12 cellular contexts compared by ENCODE assay signal in the genomic region with DNA sequence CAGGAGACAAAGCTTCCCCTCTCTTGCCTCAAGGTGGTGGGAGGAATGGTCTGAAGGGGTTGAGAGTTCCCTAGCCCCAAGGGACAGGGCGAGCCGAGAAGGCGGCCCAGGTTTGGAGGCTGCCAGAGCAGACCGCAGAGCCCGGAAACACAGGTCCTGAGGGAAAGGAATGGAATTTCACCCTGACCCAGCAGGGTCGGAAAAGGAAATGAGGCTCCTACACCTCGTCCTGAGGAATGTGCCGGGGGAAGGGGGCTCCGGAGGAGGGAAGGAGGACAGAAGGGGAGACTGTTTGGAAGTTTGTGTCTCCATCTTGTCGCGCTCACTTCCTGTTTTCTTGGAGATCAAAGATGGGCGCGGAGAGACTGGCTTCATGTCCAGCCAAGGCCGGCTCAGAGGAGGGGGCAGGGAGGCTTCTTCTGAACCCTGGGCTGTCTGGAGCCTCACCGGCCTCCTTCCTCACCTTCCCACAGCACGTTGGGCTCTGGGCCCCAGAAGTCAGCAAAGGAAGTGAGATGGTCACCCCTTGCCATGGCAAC. TPM values are rescaled to one million over a fixed set of nuclear protein-coding genes. Genes with fewer than 3 reads are reported as not detected.
DNase-seq lines count a peak whose midpoint lies in the region; ATAC-seq and TF ChIP-seq lines count a peak whose summit lies in the region.
"Had no signal": no experiment of that assay in that cellular context is flagged by ENCODE, and none has a peak within 500 bp of the region (broad histone marks: within the 10 kb centered on the region; RNA-seq: fewer than 3 reads in every experiment).

No MANE protein-coding gene starts in this region.

- DNase-seq in HT1080 (ENCODE audit: low read depth) (peak; percentile 68), endothelial cell (ENCODE audit: low spot score) (peak; percentile 64), left lung (no peak), spleen (no peak), NCI-H2081 (lab: John Stamatoyannopoulos, UW) (no peak), HuH-7.5 (ENCODE audit: low spot score) (no peak)
- DNase-seq: anterior cingulate cortex, glutamatergic neuron, nucleus accumbens had no signal

- WGBS in spleen, 5 donors, result 54 to 69% (median 68%) methylated on average over 16 of the region's 16 CpGs

- H3K9me3 Mint-ChIP-seq in endothelial cell (ENCODE audit: unreplicated experiment), result peaks cover 8% of the 10 kb centered on the region

- ATAC-seq in left lung (peak; percentile 18), GM21825 (IDR thresholded peaks at IDR 0.05; ENCODE audit: unreplicated experiment) (no peak), GM18909 (IDR thresholded peaks at IDR 0.05; ENCODE audit: poor library complexity, unreplicated experiment) (no peak)

- no peak for TF ChIP-seq POLR2A in spleen (IDR thresholded peaks at IDR 0.05)

- peaks cover 13% of the 10 kb centered on the region for H3K27me3 Mint-ChIP-seq in endothelial cell (ENCODE audit: unreplicated experiment)

- H3K36me3 ChIP-seq in left lung, result peaks cover 0 to 50% of the 10 kb centered on the region in 2 donors
- peaks cover 0 to 59% (median 11%) of the 10 kb centered on the region in 6 donors for H3K36me3 ChIP-seq in spleen

- peaks cover 65% of the 10 kb centered on the region for H3K4me1 Mint-ChIP-seq in endothelial cell (ENCODE audit: unreplicated experiment)

- H3K4me3 ChIP-seq in left lung (no peak overlapping the region), spleen (no peak overlapping the region)

- TF ChIP-seq CTCF in endothelial cell (IDR thresholded peaks at IDR 0.05; ENCODE audit: unreplicated experiment) (no peak), left lung (IDR thresholded peaks at IDR 0.05) (no peak), spleen (IDR thresholded peaks at IDR 0.05 in 8 of 11, conservative IDR thresholded peaks at IDR 0.05 in 3 of 11) (no peak)

- peak overlapping the region; percentile 64 to 76 for H3K27ac ChIP-seq in left lung
- peak overlapping the region; percentile 52 to 91 (median 74) for H3K27ac ChIP-seq in spleen

- H3K36me3 Mint-ChIP-seq in endothelial cell (ENCODE audit: low read depth, unreplicated experiment), result peaks cover 36% of the 10 kb centered on the region

- H3K27ac Mint-ChIP-seq in endothelial cell (ENCODE audit: unreplicated experiment), result peak overlapping the region; percentile 95

- peak overlapping the region; percentile 65 for H3K4me3 Mint-ChIP-seq in endothelial cell (ENCODE audit: unreplicated experiment)
- H3K4me3 Mint-ChIP-seq: CD14-positive monocyte had no signal

- H3K27me3 ChIP-seq in left lung, result no peaks in the 10 kb centered on the region
- no peaks in the 10 kb centered on the region for H3K27me3 ChIP-seq in spleen (replicated peaks in 1 of 7)

- H3K4me1 ChIP-seq in left lung, result peaks cover 8 to 77% of the 10 kb centered on the region in 2 donors
- peaks cover 22 to 98% (median 73%) of the 10 kb centered on the region in 6 donors for H3K4me1 ChIP-seq in spleen

- H3K9me3 ChIP-seq in left lung (peaks cover 0 to 13% of the 10 kb centered on the region in 2 donors), spleen (peaks cover 0 to 17% (median 16%) of the 10 kb centered on the region in 8 donors)

- intact Hi-C loops in left lung (cut with DNase I), result no loop called here
- intact Hi-C loops in spleen (cut with DNase I; ENCODE audit: low total_unique reads), result no loop called here

RNA-seq across cellular contexts. Expression of a gene that starts 9.6 kb away (rescaled TPM):
- total RNA-seq in HT1080 (2014; rRNA removed; shearing (Covaris generic)), result 23.0 and 34.1 TPM in 2 replicates
- 80.1 and 81.4 TPM in 2 replicates for polyA plus RNA-seq in HT1080 (2015; cell fraction: cytosol; rRNA removed)
- polyA plus RNA-seq in HT1080 (2015; cell fraction: nucleus; rRNA removed), result 126 and 148 TPM in 2 replicates
- total RNA-seq in endothelial cell (ENCODE audit: unreplicated experiment) (113 TPM), left lung (100 to 1,000 TPM; 173 to 354 TPM), spleen (100 to 1,000 TPM; 150 to 334 (median 247) TPM)
- polyA plus RNA-seq in spleen, result 10 to 100 TPM; 29.2 to 63.1 (median 47.8) TPM

RNA-seq across cellular contexts. Expression of a gene that starts 32.6 kb away (rescaled TPM):
- 47.0 and 59.7 TPM in 2 replicates for total RNA-seq in HT1080 (2014; rRNA removed; shearing (Covaris generic))
- 21.0 and 37.1 TPM in 2 replicates for polyA plus RNA-seq in HT1080 (2015; cell fraction: cytosol; rRNA removed)
- 20.6 and 34.0 TPM in 2 replicates for polyA plus RNA-seq in HT1080 (2015; cell fraction: nucleus; rRNA removed)
- total RNA-seq in endothelial cell (ENCODE audit: unreplicated experiment) (63.3 TPM), left lung (100 to 1,000 TPM; 111 to 264 TPM), spleen (10 to 100 TPM; 41.3 to 89.7 (median 59.7) TPM)
- 10 to 100 TPM; 47.0 to 97.9 (median 82.7) TPM for polyA plus RNA-seq in spleen
- polyA plus RNA-seq: CD14-positive monocyte had no signal

RNA-seq across cellular contexts. Expression of a gene that starts 42.2 kb away (rescaled TPM):
- 84.1 and 87.0 TPM in 2 replicates for total RNA-seq in HT1080 (2014; rRNA removed; shearing (Covaris generic))
- 61.2 and 68.4 TPM in 2 replicates for polyA plus RNA-seq in HT1080 (2015; cell fraction: cytosol; rRNA removed)
- polyA plus RNA-seq in HT1080 (2015; cell fraction: nucleus; rRNA removed), result 96.0 and 104 TPM in 2 replicates
- total RNA-seq in endothelial cell (ENCODE audit: unreplicated experiment), result 51.3 TPM
- 10 to 100 TPM; 59.3 to 97.4 TPM for total RNA-seq in left lung
- 10 to 100 TPM; 33.3 to 94.6 (median 72.3) TPM for total RNA-seq in spleen
- polyA plus RNA-seq in spleen, result 10 to 100 TPM; 39.5 to 73.7 (median 60.5) TPM

RNA-seq across cellular contexts. Expression of a gene that starts 54.5 kb away (rescaled TPM):
- total RNA-seq in HT1080 (2014; rRNA removed; shearing (Covaris generic)), result 37.4 and 38.9 TPM in 2 replicates
- 17.6 and 18.5 TPM in 2 replicates for polyA plus RNA-seq in HT1080 (2015; cell fraction: cytosol; rRNA removed)
- polyA plus RNA-seq in HT1080 (2015; cell fraction: nucleus; rRNA removed), result 25.6 and 27.9 TPM in 2 replicates
- total RNA-seq in endothelial cell (ENCODE audit: unreplicated experiment) (80.0 TPM), left lung (10 to 100 TPM; 43.5 to 57.0 TPM), spleen (100 to 1,000 TPM in 1 of 7 donors, 10 to 100 TPM in 6; 62.5 to 118 (median 75.9) TPM)
- 10 to 100 TPM; 29.0 to 68.0 (median 31.7) TPM for polyA plus RNA-seq in spleen

RNA-seq across cellular contexts. Expression of a gene that starts 59.1 kb away (rescaled TPM):
- total RNA-seq in HT1080 (2014; rRNA removed; shearing (Covaris generic)), result 49.4 and 73.6 TPM in 2 replicates
- polyA plus RNA-seq in HT1080 (2015; cell fraction: cytosol; rRNA removed), result 78.8 and 84.4 TPM in 2 replicates
- 107 and 127 TPM in 2 replicates for polyA plus RNA-seq in HT1080 (2015; cell fraction: nucleus; rRNA removed)
- total RNA-seq in endothelial cell (ENCODE audit: unreplicated experiment) (188 TPM), left lung (10 to 100 TPM; 78.8 to 83.4 TPM), spleen (100 to 1,000 TPM in 4 of 7 donors, 10 to 100 TPM in 3; 68.3 to 149 (median 103) TPM)
- polyA plus RNA-seq in spleen, result 10 to 100 TPM; 49.2 to 87.6 (median 87.1) TPM

Comparison
In these comparisons a context has a peak if more than half of its experiments do, and no peak if none do; other contexts are left out.
1. DNase-seq: peak in HT1080 (single experiment) and endothelial cell (single experiment); none in left lung (0 of 2), spleen (single experiment), NCI-H2081 (0 of 2) and HuH-7.5 (single experiment).